27 cellular contexts compared by ENCODE assay signal in the genomic region with DNA sequence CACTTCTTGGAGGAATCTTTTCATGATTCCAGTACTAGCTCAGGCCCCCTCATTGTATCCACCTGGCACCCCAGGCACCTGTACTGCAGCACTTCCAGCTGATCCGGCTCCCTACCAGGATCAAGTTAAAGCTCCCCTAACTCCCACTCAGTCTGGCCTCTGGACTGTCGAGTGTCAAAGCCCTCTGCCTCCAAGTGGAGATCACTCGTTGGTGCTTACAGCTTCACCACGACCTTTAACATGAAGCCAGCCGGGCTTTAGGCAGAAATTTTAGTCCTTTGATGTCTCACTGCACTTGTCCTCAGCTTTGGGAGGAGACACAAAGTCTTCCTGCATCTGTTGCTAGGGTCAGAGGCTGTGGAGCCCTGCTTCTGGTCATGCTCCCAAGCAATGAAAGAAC.
"Had no signal": no experiment of that assay in that cellular context is flagged by ENCODE, and none has a peak within 500 bp of the region (broad histone marks: within the 10 kb centered on the region; RNA-seq: fewer than 3 reads in every experiment).

No MANE protein-coding gene starts in this region.

- H3K36me3 Mint-ChIP-seq: activated CD4-positive, alpha-beta memory T cell treated with anti-CD3 and anti-CD28 coated beads for 36 hours; activated CD8-positive, alpha-beta memory T cell treated with anti-CD3 and anti-CD28 coated beads, Interleukin-2, amount 10 ng/mL, durations not matched to agents 7 days and 5 days; activated naive CD4-positive, alpha-beta T cell treated with anti-CD3 and anti-CD28 coated beads, Interleukin-2, amount 50 U/mL, for 24 hours; activated naive CD8-positive, alpha-beta T cell treated with anti-CD3 and anti-CD28 coated beads for 36 hours had no signal

- H3K36me3 ChIP-seq: adrenal gland had no signal

- H3K27me3 ChIP-seq: adrenal gland, body of pancreas had no signal

- H3K4me3 ChIP-seq: adrenal gland, body of pancreas had no signal

- H3K4me1 Mint-ChIP-seq: activated CD4-positive, alpha-beta T cell treated with anti-CD3 and anti-CD28 coated beads for 36 hours; activated CD4-positive, alpha-beta T cell treated with anti-CD3 and anti-CD28 coated beads, Interleukin-2, amount 10 ng/mL, durations not matched to agents 24 days and 14 days; activated CD8-positive, alpha-beta memory T cell treated with anti-CD3 and anti-CD28 coated beads, Interleukin-2, amount 10 ng/mL, durations not matched to agents 7 days and 5 days; activated naive CD4-positive, alpha-beta T cell treated with anti-CD3 and anti-CD28 coated beads, Interleukin-2, amount 50 U/mL, for 24 hours; activated naive CD8-positive, alpha-beta T cell treated with anti-CD3 and anti-CD28 coated beads for 36 hours; activated naive CD8-positive, alpha-beta T cell treated with anti-CD3 and anti-CD28 coated beads, Interleukin-2, amount 50 U/mL, for 24 hours had no signal

- DNase-seq: activated CD4-positive, alpha-beta memory T cell treated with anti-CD3 and anti-CD28 coated beads for 36 hours; activated CD4-positive, alpha-beta T cell treated with anti-CD3 and anti-CD28 coated beads for 36 hours; activated CD4-positive, alpha-beta T cell treated with anti-CD3 and anti-CD28 coated beads, Interleukin-2, amount 10 ng/mL, durations not matched to agents 24 days and 14 days; activated CD4-positive, CD25-positive, alpha-beta regulatory T cell; activated CD4-positive, CD25-positive, alpha-beta regulatory T cell treated with anti-CD3 and anti-CD28 coated beads, Interleukin-2, amount 50 U/mL, for 72 hours; activated CD8-positive, alpha-beta memory T cell treated with anti-CD3 and anti-CD28 coated beads, Interleukin-2, amount 10 ng/mL, durations not matched to agents 7 days and 5 days; activated CD8-positive, alpha-beta memory T cell treated with anti-CD3 and anti-CD28 coated beads, Interleukin-2, amount 50 U/mL, for 4 hours; activated CD8-positive, alpha-beta T cell treated with anti-CD3 and anti-CD28 coated beads, Interleukin-2, amount 10 ng/mL, durations not matched to agents 7 days and 5 days; activated effector memory CD4-positive, alpha-beta T cell treated with anti-CD3 and anti-CD28 coated beads, Interleukin-2, amount 50 U/mL, for 16 hours; activated naive CD4-positive, alpha-beta T cell treated with anti-CD3 and anti-CD28 coated beads for 36 hours; activated naive CD8-positive, alpha-beta T cell treated with anti-CD3 and anti-CD28 coated beads for 36 hours; activated naive CD8-positive, alpha-beta T cell treated with anti-CD3 and anti-CD28 coated beads, Interleukin-2, amount 50 U/mL, for 24 hours; activated T-cell treated with anti-CD3 and anti-CD28 coated beads, Interleukin-2, amount 50 U/mL, for 1 hour; activated T-cell treated with anti-CD3 and anti-CD28 coated beads, Interleukin-2, amount 50 U/mL, for 48 hours; adrenal gland; amygdala; aorta; body of pancreas; caudate nucleus; effector memory CD4-positive, alpha-beta T cell; endodermal cell; foreskin fibroblast; T-helper 2 cell had no signal

- H3K4me1 ChIP-seq: adrenal gland had no signal

- H3K9me3 Mint-ChIP-seq: activated CD4-positive, alpha-beta memory T cell treated with anti-CD3 and anti-CD28 coated beads for 36 hours; activated CD4-positive, alpha-beta T cell treated with anti-CD3 and anti-CD28 coated beads, Interleukin-2, amount 10 ng/mL, durations not matched to agents 24 days and 14 days; activated naive CD4-positive, alpha-beta T cell treated with anti-CD3 and anti-CD28 coated beads for 36 hours; activated naive CD4-positive, alpha-beta T cell treated with anti-CD3 and anti-CD28 coated beads, Interleukin-2, amount 50 U/mL, for 24 hours; activated naive CD8-positive, alpha-beta T cell treated with anti-CD3 and anti-CD28 coated beads for 36 hours; activated T-helper 1 cell treated with anti-CD3 and anti-CD28 coated beads, Interleukin-12 subunit alpha, Interleukin-12 subunit beta, Interleukin-2, Interleukin-4 antibody, amounts not matched to agents 30 ng/mL and 10 ng/mL and 1 ng/mL, durations not matched to agents 14 hours and 24 hours and 36 hours; activated T-helper 2 cell treated with anti-CD3 and anti-CD28 coated beads, Interferon-gamma antibody, Interleukin-2, Interleukin-4, amounts not matched to agents 10 μg/mL and 5 μg/mL and 100 μg/mL, durations not matched to agents 14 hours and 24 hours and 36 hours had no signal

- ATAC-seq: activated CD4-positive, alpha-beta T cell treated with anti-CD3 and anti-CD28 coated beads for 36 hours; activated CD8-positive, alpha-beta memory T cell treated with anti-CD3 and anti-CD28 coated beads, Interleukin-2, amount 10 ng/mL, durations not matched to agents 7 days and 5 days; activated CD8-positive, alpha-beta T cell treated with anti-CD3 and anti-CD28 coated beads, Interleukin-2, amount 10 ng/mL, durations not matched to agents 7 days and 5 days; activated naive CD8-positive, alpha-beta T cell treated with anti-CD3 and anti-CD28 coated beads, Interleukin-2, amount 50 U/mL, for 24 hours; body of pancreas; esophagus mucosa had no signal

- H3K9me3 ChIP-seq: adrenal gland, body of pancreas had no signal

- H3K27ac ChIP-seq: adrenal gland, body of pancreas had no signal

- H3K27me3 Mint-ChIP-seq: activated CD4-positive, alpha-beta memory T cell treated with anti-CD3 and anti-CD28 coated beads for 36 hours; activated CD4-positive, alpha-beta T cell treated with anti-CD3 and anti-CD28 coated beads for 36 hours; activated naive CD4-positive, alpha-beta T cell treated with anti-CD3 and anti-CD28 coated beads, Interleukin-2, amount 50 U/mL, for 24 hours; activated naive CD8-positive, alpha-beta T cell treated with anti-CD3 and anti-CD28 coated beads for 36 hours had no signal

- H3K4me3 Mint-ChIP-seq: activated CD4-positive, alpha-beta memory T cell treated with anti-CD3 and anti-CD28 coated beads for 36 hours; activated CD4-positive, alpha-beta T cell treated with anti-CD3 and anti-CD28 coated beads for 36 hours; activated CD4-positive, alpha-beta T cell treated with anti-CD3 and anti-CD28 coated beads, Interleukin-2, amount 10 ng/mL, durations not matched to agents 24 days and 14 days; activated CD8-positive, alpha-beta memory T cell treated with anti-CD3 and anti-CD28 coated beads, Interleukin-2, amount 10 ng/mL, durations not matched to agents 7 days and 5 days; activated CD8-positive, alpha-beta T cell treated with anti-CD3 and anti-CD28 coated beads, Interleukin-2, amount 10 ng/mL, durations not matched to agents 7 days and 5 days; activated naive CD4-positive, alpha-beta T cell treated with anti-CD3 and anti-CD28 coated beads for 36 hours; activated naive CD4-positive, alpha-beta T cell treated with anti-CD3 and anti-CD28 coated beads, Interleukin-2, amount 50 U/mL, for 24 hours; activated naive CD8-positive, alpha-beta T cell treated with anti-CD3 and anti-CD28 coated beads for 36 hours; activated naive CD8-positive, alpha-beta T cell treated with anti-CD3 and anti-CD28 coated beads, Interleukin-2, amount 50 U/mL, for 24 hours; activated T-helper 1 cell treated with anti-CD3 and anti-CD28 coated beads, Interleukin-12 subunit alpha, Interleukin-12 subunit beta, Interleukin-2, Interleukin-4 antibody, amounts not matched to agents 30 ng/mL and 10 ng/mL and 1 ng/mL, durations not matched to agents 14 hours and 24 hours and 36 hours; endodermal cell had no signal

- H3K27ac Mint-ChIP-seq: activated CD4-positive, alpha-beta memory T cell treated with anti-CD3 and anti-CD28 coated beads for 36 hours; activated CD4-positive, alpha-beta T cell treated with anti-CD3 and anti-CD28 coated beads for 36 hours; activated CD4-positive, alpha-beta T cell treated with anti-CD3 and anti-CD28 coated beads, Interleukin-2, amount 10 ng/mL, durations not matched to agents 24 days and 14 days; activated CD8-positive, alpha-beta memory T cell treated with anti-CD3 and anti-CD28 coated beads, Interleukin-2, amount 10 ng/mL, durations not matched to agents 7 days and 5 days; activated CD8-positive, alpha-beta T cell treated with anti-CD3 and anti-CD28 coated beads, Interleukin-2, amount 10 ng/mL, durations not matched to agents 7 days and 5 days; activated naive CD4-positive, alpha-beta T cell treated with anti-CD3 and anti-CD28 coated beads for 36 hours; activated naive CD4-positive, alpha-beta T cell treated with anti-CD3 and anti-CD28 coated beads, Interleukin-2, amount 50 U/mL, for 24 hours; activated naive CD8-positive, alpha-beta T cell treated with anti-CD3 and anti-CD28 coated beads for 36 hours; activated naive CD8-positive, alpha-beta T cell treated with anti-CD3 and anti-CD28 coated beads, Interleukin-2, amount 50 U/mL, for 24 hours; activated T-helper 1 cell treated with anti-CD3 and anti-CD28 coated beads, Interleukin-12 subunit alpha, Interleukin-12 subunit beta, Interleukin-2, Interleukin-4 antibody, amounts not matched to agents 30 ng/mL and 10 ng/mL and 1 ng/mL, durations not matched to agents 14 hours and 24 hours and 36 hours; activated T-helper 2 cell treated with anti-CD3 and anti-CD28 coated beads, Interferon-gamma antibody, Interleukin-2, Interleukin-4, amounts not matched to agents 10 μg/mL and 5 μg/mL and 100 μg/mL, durations not matched to agents 14 hours and 24 hours and 36 hours; endodermal cell had no signal
